25 cellular contexts compared by ENCODE assay signal in genomic region chr5:106303911-106304310, GRCh38.
DNase-seq lines count a peak whose midpoint lies in the region; ATAC-seq and TF ChIP-seq lines count a peak whose summit lies in the region.
"Had no signal": no experiment of that assay in that cellular context is flagged by ENCODE, and none has a peak within 500 bp of the region (broad histone marks: within the 10 kb centered on the region; RNA-seq: fewer than 3 reads in every experiment).

No MANE protein-coding gene starts in this region.

- H3K9ac ChIP-seq in OCI-LY3 (ENCODE audit: low read length), result no peak overlapping the region
- H3K9ac ChIP-seq: BLaER1 treated with 17β-estradiol and CSF1 and Interleukin-3, amounts not matched to agents 10 nM and 100 nM had no signal

- H3K4me3 Mint-ChIP-seq in immature natural killer cell, result no peak overlapping the region
- H3K4me3 Mint-ChIP-seq: CD4-positive, alpha-beta memory T cell; IgD-negative memory B cell had no signal

- peak overlapping the region; percentile 57 for H3K4me2 ChIP-seq in OCI-LY3 (ENCODE audit: low read length)
- peak overlapping the region; percentile 63 for H3K4me2 ChIP-seq in osteoblast (ENCODE audit: insufficient read depth, low read length)
- H3K4me2 ChIP-seq: BLaER1 treated with 17β-estradiol and CSF1 and Interleukin-3, amounts not matched to agents 10 nM and 100 nM had no signal

- DNase-seq in dedifferentiated amniotic fluid mesenchymal stem cell (ENCODE audit: extremely low spot score), result peak; percentile 34
- DNase-seq in osteoblast (ENCODE audit: insufficient read length, low spot score, missing footprints), result no peak
- no peak for DNase-seq in NCI-H526 (lab: John Stamatoyannopoulos, UW)
- DNase-seq in immature natural killer cell, result no peak
- no peak for DNase-seq in COLO829 (ENCODE audit: low spot score)
- DNase-seq: Calu3; CD4-positive, alpha-beta memory T cell; DMS153; Karpas-422; MG63; NCI-H1092; NCI-H1436; NCI-H187 treated with DMSO at 0.1 percent for 48 hours; NCI-H2107; NCI-H446 treated with DMSO at 0.1 percent for 48 hours; NCI-H748 treated with DMSO at 0.1 percent for 48 hours; NK-92 treated with Interleukin-12 subunit alpha and Interleukin-12 subunit beta, amount 100 ng/mL, for 24 hours had no signal

- H3K9me3 ChIP-seq in OCI-LY3 (ENCODE audit: insufficient read depth, low read length), result no peaks in the 10 kb centered on the region
- no peaks in the 10 kb centered on the region for H3K9me3 ChIP-seq in osteoblast (ENCODE audit: low read depth, low read length)
- H3K9me3 ChIP-seq: BLaER1 treated with 17β-estradiol and CSF1 and Interleukin-3, amounts not matched to agents 10 nM and 100 nM; MG63; SJSA1 had no signal

- no peaks in the 10 kb centered on the region for H3K4me1 ChIP-seq in ACC112 (ENCODE audit: control insufficient read depth, insufficient read depth, low read length, unreplicated experiment)
- peaks cover 8% of the 10 kb centered on the region for H3K4me1 ChIP-seq in OCI-LY3 (ENCODE audit: low read length)
- peaks cover 3% of the 10 kb centered on the region for H3K4me1 ChIP-seq in osteoblast (ENCODE audit: insufficient read depth, low read length)
- H3K4me1 ChIP-seq: BLaER1 treated with 17β-estradiol and CSF1 and Interleukin-3, amounts not matched to agents 10 nM and 100 nM; SJSA1 had no signal

- H3K27ac ChIP-seq in ACC112 (ENCODE audit: low read depth, low read length), result no peak overlapping the region
- no peak overlapping the region for H3K27ac ChIP-seq in OCI-LY3 (ENCODE audit: low read length)
- no peak overlapping the region for H3K27ac ChIP-seq in osteoblast (ENCODE audit: low read depth, low read length)
- H3K27ac ChIP-seq: 22Rv1; BLaER1 treated with 17β-estradiol and CSF1 and Interleukin-3, amounts not matched to agents 10 nM and 100 nM; SJSA1 had no signal

- H2AFZ ChIP-seq in ACC112 (ENCODE audit: low read length, unreplicated experiment), result peak overlapping the region; percentile 55
- H2AFZ ChIP-seq in OCI-LY3 (ENCODE audit: low read depth, low read length), result peak overlapping the region; percentile 34; the same call in 1 of the 2 replicates
- peak overlapping the region; percentile 20 for H2AFZ ChIP-seq in osteoblast (ENCODE audit: low read length)

- H3K9me3 Mint-ChIP-seq in immature natural killer cell, result peaks cover 0 to 4% (median 0%) of the 10 kb centered on the region in 6 donors

- no peaks in the 10 kb centered on the region for H3K4me1 Mint-ChIP-seq in immature natural killer cell
- H3K4me1 Mint-ChIP-seq: CD4-positive, alpha-beta memory T cell; IgD-negative memory B cell had no signal

- TF ChIP-seq CTCF in OCI-LY3 (IDR thresholded peaks at IDR 0.05; ENCODE audit: low read depth, low read length), result no peak
- TF ChIP-seq CTCF in osteoblast (IDR thresholded peaks at IDR 0.05; ENCODE audit: extremely low read depth, low read depth, low read length), result no peak

- H3K36me3 Mint-ChIP-seq in immature natural killer cell, result no peaks in the 10 kb centered on the region
- H3K36me3 Mint-ChIP-seq: CD4-positive, alpha-beta memory T cell; IgD-negative memory B cell had no signal

- no peak for ATAC-seq in GM21529 (IDR thresholded peaks at IDR 0.05; ENCODE audit: unreplicated experiment)
- ATAC-seq: Right ventricle myocardium inferior had no signal

- H3K36me3 ChIP-seq in ACC112 (ENCODE audit: insufficient read depth, low read length) (no peaks in the 10 kb centered on the region), OCI-LY3 (replicated peaks; ENCODE audit: low read depth, low read length) (no peaks in the 10 kb centered on the region), osteoblast (ENCODE audit: insufficient read depth, low read length) (no peaks in the 10 kb centered on the region)
- H3K36me3 ChIP-seq: BLaER1 treated with 17β-estradiol and CSF1 and Interleukin-3, amounts not matched to agents 10 nM and 100 nM; MG63; SJSA1 had no signal

- H3K79me2 ChIP-seq in ACC112 (ENCODE audit: control insufficient read depth, insufficient read depth, low read length, unreplicated experiment) (no peaks in the 10 kb centered on the region), OCI-LY3 (ENCODE audit: low read length) (no peaks in the 10 kb centered on the region), osteoblast (ENCODE audit: insufficient read depth, low read length) (no peaks in the 10 kb centered on the region)

- no peak overlapping the region for H3K4me3 ChIP-seq in ACC112 (ENCODE audit: low read depth, low read length)
- H3K4me3 ChIP-seq in OCI-LY3 (ENCODE audit: low read length), result peak overlapping the region; percentile 21; the same call in 1 of the 2 replicates
- no peak overlapping the region for H3K4me3 ChIP-seq in osteoblast (ENCODE audit: insufficient read depth, low read length)
- H3K4me3 ChIP-seq: BLaER1 treated with 17β-estradiol and CSF1 and Interleukin-3, amounts not matched to agents 10 nM and 100 nM; MG63; SJSA1 had no signal

- H3K27me3 Mint-ChIP-seq in immature natural killer cell (ENCODE audit: low read depth in 3 of 3), result no peaks in the 10 kb centered on the region
- H3K27me3 Mint-ChIP-seq: CD4-positive, alpha-beta memory T cell; IgD-negative memory B cell had no signal

- no peak overlapping the region for H3K27ac Mint-ChIP-seq in immature natural killer cell
- H3K27ac Mint-ChIP-seq: CD4-positive, alpha-beta memory T cell; IgD-negative memory B cell had no signal

- H4K20me1 ChIP-seq in OCI-LY3 (ENCODE audit: insufficient read depth, low read length) (no peaks in the 10 kb centered on the region), osteoblast (ENCODE audit: insufficient read depth, low read length) (no peaks in the 10 kb centered on the region)
- H4K20me1 ChIP-seq: BLaER1 treated with 17β-estradiol and CSF1 and Interleukin-3, amounts not matched to agents 10 nM and 100 nM had no signal

- H3K27me3 ChIP-seq in ACC112 (ENCODE audit: insufficient read depth, low read length) (no peaks in the 10 kb centered on the region), OCI-LY3 (ENCODE audit: low read depth, low read length) (no peaks in the 10 kb centered on the region), osteoblast (ENCODE audit: insufficient read depth, low read length) (no peaks in the 10 kb centered on the region)
- H3K27me3 ChIP-seq: BLaER1 treated with 17β-estradiol and CSF1 and Interleukin-3, amounts not matched to agents 10 nM and 100 nM; MG63; SJSA1 had no signal
